ENCODE assay signal across 8 cellular contexts in the genomic region with DNA sequence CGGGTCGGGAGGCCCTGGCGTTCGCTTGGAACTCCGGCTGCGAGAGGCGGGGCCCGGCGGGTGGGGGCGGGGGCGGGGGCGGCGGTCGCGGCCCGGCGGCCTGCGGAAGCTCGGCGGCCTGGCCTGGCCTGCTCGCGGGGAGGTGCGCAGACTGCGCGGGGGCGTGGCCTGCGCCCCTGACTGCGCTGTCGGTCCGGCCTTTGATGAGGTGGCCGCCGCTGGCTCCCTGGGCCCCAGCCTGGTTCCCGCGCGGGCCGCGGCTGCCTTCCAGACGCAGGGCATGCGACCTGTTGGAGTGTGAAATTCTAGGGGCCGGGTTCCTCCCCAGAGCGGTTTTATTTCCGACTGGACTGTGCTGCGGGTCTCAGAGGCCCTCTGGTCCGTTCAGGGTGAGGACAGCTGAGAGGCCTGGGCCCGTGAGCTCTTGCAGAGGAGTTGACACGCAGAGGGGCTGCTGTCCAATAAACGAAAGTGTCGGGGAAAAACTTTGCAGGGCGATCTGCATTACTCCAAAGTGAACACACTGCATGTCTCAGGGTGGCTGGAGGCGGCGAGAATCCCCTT. TPM values are rescaled to one million over a fixed set of nuclear protein-coding genes. Genes with fewer than 3 reads are reported as not detected.
A peak's percentile ranks its signal among the peaks of the same experiment; 100 is the strongest.
DNase-seq lines count a peak whose midpoint lies in the region; FAIRE-seq and TF ChIP-seq lines count a peak whose summit lies in the region.

No MANE protein-coding gene starts in this region.

- H3K9me3 ChIP-seq in astrocyte (ENCODE audit: insufficient read depth, low read depth, low read length) = no peaks in the 10 kb centered on the region

- H3K9me3 Mint-ChIP-seq in astrocyte (ENCODE audit: unreplicated experiment) = no peaks in the 10 kb centered on the region

- H3K27me3 ChIP-seq in astrocyte (ENCODE audit: insufficient read depth, low read length) = no peaks in the 10 kb centered on the region

- H3K79me2 ChIP-seq in astrocyte (ENCODE audit: insufficient read depth, low read length) = peaks cover 50% of the 10 kb centered on the region

- peak overlapping the region; percentile 93 for H3K27ac Mint-ChIP-seq in astrocyte (ENCODE audit: unreplicated experiment)

- H3K36me3 ChIP-seq in astrocyte (ENCODE audit: insufficient read depth, low read length) = peaks cover 11% of the 10 kb centered on the region

- H3K36me3 Mint-ChIP-seq in astrocyte (ENCODE audit: low read depth, unreplicated experiment) = peaks cover 8% of the 10 kb centered on the region

- H3K9ac ChIP-seq in astrocyte (ENCODE audit: low read length) = peak overlapping the region; percentile 98

- TF ChIP-seq CTCF in astrocyte (IDR thresholded peaks at IDR 0.05; ENCODE audit: insufficient read depth, low read depth, low read length) = no peak

- no peak for FAIRE-seq in astrocyte (lab: Jason Lieb, UNC)

- peaks cover 50% of the 10 kb centered on the region for H4K20me1 ChIP-seq in astrocyte (ENCODE audit: insufficient read depth, low read length)

- DNase-seq in H4 (ENCODE audit: low spot score) (peak; percentile 71), LHCN-M2 (ENCODE audit: low read depth) (peak; percentile 78), T-helper 1 cell (peak; percentile 46 to 85 (median 60)), astrocyte (ENCODE audit: low read depth) (peak; percentile 76), hepatic stellate cell (ENCODE audit: low spot score) (peak; percentile 83), renal cortical epithelial cell (ENCODE audit: low read depth) (peak; percentile 63), OCI-M2 (lab: John Stamatoyannopoulos, UW; ENCODE audit: unreplicated experiment) (no peak)

- H3K4me2 ChIP-seq in astrocyte (ENCODE audit: low read length) = peak overlapping the region; percentile 91

- peak overlapping the region; percentile 98 for H3K4me3 Mint-ChIP-seq in astrocyte (ENCODE audit: unreplicated experiment)

- peaks cover 18% of the 10 kb centered on the region for H3K4me1 ChIP-seq in astrocyte (ENCODE audit: insufficient read depth, low read length)

- H2AFZ ChIP-seq in astrocyte (ENCODE audit: low read depth, low read length) = peak overlapping the region; percentile 86

- no peaks in the 10 kb centered on the region for H3K27me3 Mint-ChIP-seq in astrocyte (ENCODE audit: low read depth, unreplicated experiment)

- peak overlapping the region; percentile 98 for H3K4me3 ChIP-seq in GM08714 (ENCODE audit: low read length)
- peak overlapping the region; percentile 91 for H3K4me3 ChIP-seq in astrocyte (ENCODE audit: insufficient read depth, low read depth, low read length)

- H3K4me1 Mint-ChIP-seq in astrocyte (ENCODE audit: low read depth, unreplicated experiment) = peaks cover 12% of the 10 kb centered on the region

- peak overlapping the region; percentile 93 for H3K27ac ChIP-seq in astrocyte (ENCODE audit: low read depth, low read length)

RNA-seq across cellular contexts. Expression of a gene that starts 0.6 kb away (rescaled TPM):
- total RNA-seq in H4 (2014; rRNA removed; shearing (Covaris generic)) = 99.9 and 102 TPM in 2 replicates
- total RNA-seq in LHCN-M2 (2014; rRNA removed) (130 and 140 TPM in 2 replicates), astrocyte (119 and 127 TPM in 2 replicates), renal cortical epithelial cell (117 and 126 TPM in 2 replicates)
- polyA plus RNA-seq in LHCN-M2 (2012) = 121 TPM

RNA-seq across cellular contexts. Expression of a gene that starts 13.1 kb away (rescaled TPM):
- total RNA-seq in H4 (2014; rRNA removed; shearing (Covaris generic)) = not detected in 2 replicates
- total RNA-seq in LHCN-M2 (2014; rRNA removed) (0.46 TPM in 1 of 2 replicates, not detected in the other), astrocyte (1.4 and 1.9 TPM in 2 replicates), renal cortical epithelial cell (0.85 and 3.5 TPM in 2 replicates)
- 0.60 TPM for polyA plus RNA-seq in LHCN-M2 (2012)

RNA-seq across cellular contexts. Expression of a gene that starts 19.7 kb away (rescaled TPM):
- 72.0 and 81.7 TPM in 2 replicates for total RNA-seq in H4 (2014; rRNA removed; shearing (Covaris generic))
- total RNA-seq in LHCN-M2 (2014; rRNA removed) (117 and 120 TPM in 2 replicates), astrocyte (77.3 and 79.0 TPM in 2 replicates), renal cortical epithelial cell (113 and 119 TPM in 2 replicates)
- polyA plus RNA-seq in LHCN-M2 (2012) = 99.9 TPM

RNA-seq across cellular contexts. Expression of a gene that starts 48.5 kb away (rescaled TPM):
- total RNA-seq in H4 (2014; rRNA removed; shearing (Covaris generic)) = 1.4 and 2.8 TPM in 2 replicates
- total RNA-seq in LHCN-M2 (2014; rRNA removed) (12.7 and 16.5 TPM in 2 replicates), astrocyte (13.5 and 13.7 TPM in 2 replicates), renal cortical epithelial cell (9.2 and 11.3 TPM in 2 replicates)
- 13.8 TPM for polyA plus RNA-seq in LHCN-M2 (2012)

RNA-seq across cellular contexts. Expression of a gene that starts 58.6 kb away (rescaled TPM):
- 79.6 and 84.6 TPM in 2 replicates for total RNA-seq in H4 (2014; rRNA removed; shearing (Covaris generic))
- total RNA-seq in LHCN-M2 (2014; rRNA removed) (176 and 181 TPM in 2 replicates), astrocyte (69.9 and 86.6 TPM in 2 replicates), renal cortical epithelial cell (94.9 and 125 TPM in 2 replicates)
- polyA plus RNA-seq in LHCN-M2 (2012) = 157 TPM
